Comparison of ENCODE assay signal across 8 cellular contexts in the genomic region with DNA sequence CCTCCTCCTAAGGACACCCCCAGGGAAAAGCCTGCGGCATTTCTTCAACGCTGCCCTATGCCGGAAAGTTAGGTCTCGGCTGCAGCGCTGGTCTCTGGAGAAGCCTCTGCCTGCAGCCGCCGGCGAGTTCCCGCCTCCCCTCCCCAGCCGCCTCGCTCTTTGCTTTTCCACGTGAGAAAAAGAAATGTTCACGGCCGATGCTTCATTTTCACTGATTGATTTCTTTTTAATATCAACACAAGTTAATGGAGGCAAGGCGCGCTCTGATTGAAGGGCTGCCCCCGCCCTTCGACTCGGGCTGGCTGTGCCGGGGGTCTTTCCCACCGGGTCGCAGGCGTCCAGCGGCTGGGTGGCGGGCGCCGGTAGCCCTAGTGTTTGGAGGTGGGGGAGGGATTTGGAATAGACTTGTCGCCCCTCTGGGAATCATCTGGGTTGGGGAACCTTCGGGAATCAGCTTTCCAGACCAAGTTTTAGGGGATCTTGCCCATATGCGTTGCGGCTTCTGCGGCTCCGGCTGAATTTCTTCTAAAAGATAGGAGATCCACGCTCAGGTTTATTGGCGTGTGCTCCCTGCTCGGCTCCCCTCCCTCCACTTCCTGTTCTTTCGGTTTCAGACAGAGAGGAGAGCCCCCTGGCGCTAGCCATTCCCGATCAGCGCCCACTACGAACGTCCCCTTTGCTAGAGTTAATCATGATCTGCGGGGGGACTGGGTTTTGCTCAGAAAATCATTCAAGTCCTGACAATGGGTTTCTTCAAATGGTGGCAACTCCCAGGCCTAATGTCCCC. TPM values are rescaled to one million over a fixed set of nuclear protein-coding genes. Genes with fewer than 3 reads are reported as not detected.
A peak's percentile ranks its signal among the peaks of the same experiment; 100 is the strongest.
DNase-seq lines count a peak whose midpoint lies in the region; ATAC-seq, FAIRE-seq and TF ChIP-seq lines count a peak whose summit lies in the region.

No MANE protein-coding gene starts in this region.

- peak overlapping the region; percentile 77 for H3K4me3 Mint-ChIP-seq in activated naive CD4-positive, alpha-beta T cell treated with anti-CD3 and anti-CD28 coated beads, Interleukin-2, amount 50 U/mL, for 24 hours

- peak overlapping the region; percentile 70 for H3K27ac ChIP-seq in upper lobe of right lung

- H3K27me3 ChIP-seq in bronchial epithelial cell (ENCODE audit: control insufficient read depth, insufficient read depth, low read length): no peaks in the 10 kb centered on the region
- no peaks in the 10 kb centered on the region for H3K27me3 ChIP-seq in upper lobe of right lung

- H3K27ac Mint-ChIP-seq in activated naive CD4-positive, alpha-beta T cell treated with anti-CD3 and anti-CD28 coated beads, Interleukin-2, amount 50 U/mL, for 24 hours: no peak overlapping the region

- ATAC-seq in upper lobe of right lung (no peak), GM21367 (IDR thresholded peaks at IDR 0.05; ENCODE audit: unreplicated experiment) (no peak), mucosa of descending colon (no peak)

- TF ChIP-seq CTCF in bronchial epithelial cell (IDR thresholded peaks at IDR 0.05; ENCODE audit: insufficient read depth, low read length, severe bottlenecking) (no peak), upper lobe of right lung (IDR thresholded peaks at IDR 0.05) (no peak), mucosa of descending colon (IDR thresholded peaks at IDR 0.05) (no peak)

- peaks cover 32% of the 10 kb centered on the region for H3K27me3 Mint-ChIP-seq in activated naive CD4-positive, alpha-beta T cell treated with anti-CD3 and anti-CD28 coated beads, Interleukin-2, amount 50 U/mL, for 24 hours

- H3K36me3 Mint-ChIP-seq in activated naive CD4-positive, alpha-beta T cell treated with anti-CD3 and anti-CD28 coated beads, Interleukin-2, amount 50 U/mL, for 24 hours: no peaks in the 10 kb centered on the region

- H3K4me1 ChIP-seq in upper lobe of right lung (peaks cover 32% of the 10 kb centered on the region), mucosa of descending colon (ENCODE audit: low read depth) (peaks cover 10% of the 10 kb centered on the region)

- H3K4me1 Mint-ChIP-seq in activated naive CD4-positive, alpha-beta T cell treated with anti-CD3 and anti-CD28 coated beads, Interleukin-2, amount 50 U/mL, for 24 hours: peaks cover 32% of the 10 kb centered on the region

- no peaks in the 10 kb centered on the region for H3K9me3 Mint-ChIP-seq in activated naive CD4-positive, alpha-beta T cell treated with anti-CD3 and anti-CD28 coated beads, Interleukin-2, amount 50 U/mL, for 24 hours

- H3K9me3 ChIP-seq in upper lobe of right lung (no peaks in the 10 kb centered on the region), mucosa of descending colon (no peaks in the 10 kb centered on the region)

- no peak for FAIRE-seq in bronchial epithelial cell (lab: Jason Lieb, UNC)

- H3K4me3 ChIP-seq in bronchial epithelial cell (ENCODE audit: low read depth, low read length) (peak overlapping the region; percentile 67), upper lobe of right lung (peak overlapping the region; percentile 72), mucosa of descending colon (no peak overlapping the region)

- intact Hi-C loops in upper lobe of right lung (cut with DNase I) (no loop called here), mucosa of descending colon (cut with DNase I, micrococcal nuclease) (no loop called here)

- DNase-seq in activated naive CD4-positive, alpha-beta T cell treated with Interleukin-2 at 50 U/mL for 16 hours: no peak
- DNase-seq in bronchial epithelial cell (ENCODE audit: low read depth): no peak
- DNase-seq in lung microvascular endothelial cell (ENCODE audit: low read depth in 2 of 2): peak; percentile 41 to 71
- DNase-seq in upper lobe of right lung: no peak
- no peak for DNase-seq in islet precursor cell
- DNase-seq in mucosa of descending colon: no peak

- H3K36me3 ChIP-seq in bronchial epithelial cell (ENCODE audit: control insufficient read depth, insufficient read depth, low read length) (no peaks in the 10 kb centered on the region), upper lobe of right lung (no peaks in the 10 kb centered on the region), mucosa of descending colon (ENCODE audit: low read depth) (no peaks in the 10 kb centered on the region)

RNA-seq across cellular contexts. Expression of gene NRP2, which starts 4.1 kb away (rescaled TPM):
- 12.8 and 21.3 TPM in 2 replicates for total RNA-seq in bronchial epithelial cell
- total RNA-seq in lung microvascular endothelial cell: 137 and 163 TPM in 2 replicates
- total RNA-seq in upper lobe of right lung: 75.3 TPM
- 100 to 1,000 TPM in 1 of 3 donors, 10 to 100 TPM in 2; 12.3 to 300 (median 19.2) TPM for total RNA-seq in mucosa of descending colon

Comparison
In these comparisons a context has a peak if more than half of its experiments do, and no peak if none do; other contexts are left out.
1. DNase-seq: peak in lung microvascular endothelial cell (2 of 2); none in activated naive CD4-positive, alpha-beta T cell treated with Interleukin-2 at 50 U/mL for 16 hours (single experiment), bronchial epithelial cell (single experiment), upper lobe of right lung (single experiment), islet precursor cell (single experiment) and mucosa of descending colon (0 of 3).